ENCODE assay signal across 31 cellular contexts in the genomic region with DNA sequence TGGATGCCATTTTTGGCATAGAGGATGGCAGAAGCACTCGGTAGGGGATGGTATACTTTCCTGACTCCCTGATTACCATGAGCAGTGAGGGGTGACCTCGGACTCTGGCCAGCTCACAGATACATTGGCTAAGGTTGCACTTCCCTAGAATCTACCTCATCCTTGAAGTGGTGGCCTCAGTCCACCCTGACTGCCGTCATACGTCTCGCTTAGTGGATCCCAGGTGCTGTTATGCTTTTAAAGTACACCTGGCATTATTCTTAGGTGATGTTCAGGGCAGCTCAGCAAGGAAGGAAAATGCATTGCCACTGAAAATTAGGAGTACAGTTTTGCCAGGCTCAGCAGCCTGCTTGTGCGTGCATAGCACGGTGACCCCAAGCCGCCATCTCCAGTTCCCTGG.
"Had no signal": no experiment of that assay in that cellular context is flagged by ENCODE, and none has a peak within 500 bp of the region (broad histone marks: within the 10 kb centered on the region; RNA-seq: fewer than 3 reads in every experiment).

No MANE protein-coding gene starts in this region.

- H3K27me3 ChIP-seq: adrenal gland, ascending aorta, breast epithelium, dorsolateral prefrontal cortex had no signal

- H3K9me3 Mint-ChIP-seq: activated T-helper 2 cell treated with anti-CD3 and anti-CD28 coated beads, Interferon-gamma antibody, Interleukin-2, Interleukin-4, amounts not matched to agents 10 μg/mL and 5 μg/mL and 100 μg/mL, durations not matched to agents 14 hours and 24 hours and 36 hours; dendritic cell treated with granulocyte-macrophage colony-stimulating factor and Interleukin-4, amounts not matched to agents 40 ng/mL and 50 ng/mL, for 4 days; endodermal cell had no signal

- H3K36me3 ChIP-seq: adrenal gland, ascending aorta, breast epithelium had no signal

- H3K4me1 ChIP-seq: adrenal gland, ascending aorta, breast epithelium had no signal

- ATAC-seq: activated CD8-positive, alpha-beta T cell treated with anti-CD3 and anti-CD28 coated beads for 36 hours; activated naive CD8-positive, alpha-beta T cell treated with anti-CD3 and anti-CD28 coated beads, Interleukin-2, amount 50 U/mL, for 24 hours; esophagus mucosa had no signal

- H3K4me3 ChIP-seq: adrenal gland, ascending aorta, breast epithelium, coronary artery, dorsolateral prefrontal cortex had no signal

- FAIRE-seq: frontal cortex had no signal

- H3K27ac Mint-ChIP-seq: activated CD4-positive, alpha-beta T cell treated with anti-CD3 and anti-CD28 coated beads, Interleukin-2, amount 10 ng/mL, durations not matched to agents 7 days and 5 days; activated CD8-positive, alpha-beta T cell treated with anti-CD3 and anti-CD28 coated beads for 36 hours; activated naive CD4-positive, alpha-beta T cell treated with anti-CD3 and anti-CD28 coated beads for 36 hours; activated naive CD4-positive, alpha-beta T cell treated with anti-CD3 and anti-CD28 coated beads, Interleukin-2, amount 50 U/mL, for 24 hours; activated naive CD8-positive, alpha-beta T cell treated with anti-CD3 and anti-CD28 coated beads for 36 hours; activated naive CD8-positive, alpha-beta T cell treated with anti-CD3 and anti-CD28 coated beads, Interleukin-2, amount 50 U/mL, for 24 hours; activated T-helper 1 cell treated with anti-CD3 and anti-CD28 coated beads, Interleukin-12 subunit alpha, Interleukin-12 subunit beta, Interleukin-2, Interleukin-4 antibody, amounts not matched to agents 30 ng/mL and 10 ng/mL and 1 ng/mL, durations not matched to agents 14 hours and 24 hours and 36 hours; activated T-helper 2 cell treated with anti-CD3 and anti-CD28 coated beads, Interferon-gamma antibody, Interleukin-2, Interleukin-4, amounts not matched to agents 10 μg/mL and 5 μg/mL and 100 μg/mL, durations not matched to agents 14 hours and 24 hours and 36 hours; dendritic cell treated with granulocyte-macrophage colony-stimulating factor and Interleukin-4, amounts not matched to agents 40 ng/mL and 50 ng/mL, for 4 days; endodermal cell; WTC11 had no signal

- DNase-seq: activated CD4-positive, alpha-beta T cell treated with anti-CD3 and anti-CD28 coated beads for 1 hour; activated CD4-positive, alpha-beta T cell treated with anti-CD3 and anti-CD28 coated beads for 4 hours; activated CD4-positive, alpha-beta T cell treated with anti-CD3 and anti-CD28 coated beads, Interleukin-2, amount 10 ng/mL, durations not matched to agents 7 days and 5 days; activated CD4-positive, alpha-beta T cell treated with anti-CD3 and anti-CD28 coated beads, Interleukin-2, amount 50 U/mL, for 4 hours; activated CD8-positive, alpha-beta T cell treated with anti-CD3 and anti-CD28 coated beads for 36 hours; activated effector memory CD4-positive, alpha-beta T cell treated with anti-CD3 and anti-CD28 coated beads, Interleukin-2, amount 50 U/mL, for 16 hours; activated naive CD4-positive, alpha-beta T cell treated with anti-CD3 and anti-CD28 coated beads for 36 hours; activated naive CD8-positive, alpha-beta T cell treated with anti-CD3 and anti-CD28 coated beads for 36 hours; activated naive CD8-positive, alpha-beta T cell treated with anti-CD3 and anti-CD28 coated beads, Interleukin-2, amount 50 U/mL, for 24 hours; activated T-cell treated with anti-CD3 and anti-CD28 coated beads, Interleukin-2, amount 50 U/mL, for 1 hour; activated T-cell treated with anti-CD3 and anti-CD28 coated beads, Interleukin-2, amount 50 U/mL, for 48 hours; adrenal gland; amygdala; dorsolateral prefrontal cortex; effector memory CD4-positive, alpha-beta T cell; foreskin fibroblast; T-helper 2 cell had no signal

- H3K4me3 Mint-ChIP-seq: activated CD4-positive, alpha-beta T cell treated with anti-CD3 and anti-CD28 coated beads, Interleukin-2, amount 10 ng/mL, durations not matched to agents 7 days and 5 days; activated CD8-positive, alpha-beta T cell treated with anti-CD3 and anti-CD28 coated beads for 36 hours; activated naive CD4-positive, alpha-beta T cell treated with anti-CD3 and anti-CD28 coated beads for 36 hours; activated naive CD4-positive, alpha-beta T cell treated with anti-CD3 and anti-CD28 coated beads, Interleukin-2, amount 50 U/mL, for 24 hours; activated naive CD8-positive, alpha-beta T cell treated with anti-CD3 and anti-CD28 coated beads for 36 hours; activated naive CD8-positive, alpha-beta T cell treated with anti-CD3 and anti-CD28 coated beads, Interleukin-2, amount 50 U/mL, for 24 hours; activated T-helper 1 cell treated with anti-CD3 and anti-CD28 coated beads, Interleukin-12 subunit alpha, Interleukin-12 subunit beta, Interleukin-2, Interleukin-4 antibody, amounts not matched to agents 30 ng/mL and 10 ng/mL and 1 ng/mL, durations not matched to agents 14 hours and 24 hours and 36 hours; brain; central memory CD8-positive, alpha-beta T cell; dendritic cell treated with granulocyte-macrophage colony-stimulating factor and Interleukin-4, amounts not matched to agents 40 ng/mL and 50 ng/mL, for 4 days; endodermal cell; WTC11 had no signal

- H3K27me3 Mint-ChIP-seq: activated CD8-positive, alpha-beta T cell treated with anti-CD3 and anti-CD28 coated beads for 36 hours; activated naive CD8-positive, alpha-beta T cell treated with anti-CD3 and anti-CD28 coated beads for 36 hours; activated naive CD8-positive, alpha-beta T cell treated with anti-CD3 and anti-CD28 coated beads, Interleukin-2, amount 50 U/mL, for 24 hours; brain; dendritic cell treated with granulocyte-macrophage colony-stimulating factor and Interleukin-4, amounts not matched to agents 40 ng/mL and 50 ng/mL, for 4 days had no signal

- H3K9me3 ChIP-seq: adrenal gland had no signal

- H3K4me1 Mint-ChIP-seq: activated CD4-positive, alpha-beta T cell treated with anti-CD3 and anti-CD28 coated beads, Interleukin-2, amount 10 ng/mL, durations not matched to agents 7 days and 5 days; activated naive CD4-positive, alpha-beta T cell treated with anti-CD3 and anti-CD28 coated beads, Interleukin-2, amount 50 U/mL, for 24 hours; activated naive CD8-positive, alpha-beta T cell treated with anti-CD3 and anti-CD28 coated beads for 36 hours; activated naive CD8-positive, alpha-beta T cell treated with anti-CD3 and anti-CD28 coated beads, Interleukin-2, amount 50 U/mL, for 24 hours; central memory CD8-positive, alpha-beta T cell had no signal

- H3K27ac ChIP-seq: adrenal gland, ascending aorta, breast epithelium, coronary artery, dorsolateral prefrontal cortex, VCaP had no signal
